ENCODE assay signal across 9 cellular contexts in genomic region chr17:64148017-64148631, GRCh38. TPM values are rescaled to one million over a fixed set of nuclear protein-coding genes. Genes with fewer than 3 reads are reported as not detected.
A peak's percentile ranks its signal among the peaks of the same experiment; 100 is the strongest.
DNase-seq lines count a peak whose midpoint lies in the region; ATAC-seq and TF ChIP-seq lines count a peak whose summit lies in the region.
"Had no signal": no experiment of that assay in that cellular context is flagged by ENCODE, and none has a peak within 500 bp of the region (broad histone marks: within the 10 kb centered on the region; RNA-seq: fewer than 3 reads in every experiment).

No MANE protein-coding gene starts in this region.

- no peaks in the 10 kb centered on the region for H3K9me3 Mint-ChIP-seq in T-helper 2 cell treated with Interferon-gamma antibody and Interleukin-4, amounts not matched to agents 5 μg/mL and 100 μg/mL, for 36 hours

- peaks cover 64% of the 10 kb centered on the region for H3K4me1 ChIP-seq in psoas muscle

- no peaks in the 10 kb centered on the region for H3K27me3 ChIP-seq in dorsolateral prefrontal cortex
- H3K27me3 ChIP-seq in psoas muscle (ENCODE audit: insufficient read depth in 3 of 3, low read length in 2 of 3): no peaks in the 10 kb centered on the region
- H3K27me3 ChIP-seq: BLaER1 had no signal

- WGBS in psoas muscle, 3 donors: 31 to 45% (median 37%) methylated on average over 8 of the region's 8 CpGs

- no peak for ATAC-seq in psoas muscle

- TF ChIP-seq CTCF in dorsolateral prefrontal cortex (IDR thresholded peaks at IDR 0.05 in 54 of 56, conservative IDR thresholded peaks at IDR 0.05 in 2 of 56; ENCODE audit: low read depth in 1 of 56, partially characterized antibody in 56 of 56): no peak
- no peak for TF ChIP-seq CTCF in psoas muscle (IDR thresholded peaks at IDR 0.05)

- H3K27ac ChIP-seq in dorsolateral prefrontal cortex: peak overlapping the region in 44 of 59 donors; percentile 0 to 98 (median 51)
- H3K27ac ChIP-seq in psoas muscle: peak overlapping the region; percentile 95

- H3K4me3 Mint-ChIP-seq in T-helper 2 cell treated with Interferon-gamma antibody and Interleukin-4, amounts not matched to agents 5 μg/mL and 100 μg/mL, for 36 hours: peak overlapping the region; percentile 6

- H3K4me1 Mint-ChIP-seq in T-helper 2 cell treated with Interferon-gamma antibody and Interleukin-4, amounts not matched to agents 5 μg/mL and 100 μg/mL, for 36 hours (ENCODE audit: low read depth): peaks cover 24% of the 10 kb centered on the region

- H3K27me3 Mint-ChIP-seq in T-helper 2 cell treated with Interferon-gamma antibody and Interleukin-4, amounts not matched to agents 5 μg/mL and 100 μg/mL, for 36 hours (ENCODE audit: low read depth): no peaks in the 10 kb centered on the region

- no peaks in the 10 kb centered on the region for H3K9me3 ChIP-seq in psoas muscle
- H3K9me3 ChIP-seq: BLaER1 had no signal

- DNase-seq in T-helper 2 cell treated with Interferon-gamma antibody and Interleukin-4, amounts not matched to agents 5 μg/mL and 100 μg/mL, for 36 hours (ENCODE audit: low spot score): no peak
- DNase-seq in T-helper 2 cell: no peak
- DNase-seq in NCI-H69 (lab: John Stamatoyannopoulos, UW): peak; percentile 33
- DNase-seq in dorsolateral prefrontal cortex: no peak
- DNase-seq in psoas muscle: no peak
- no peak for DNase-seq in NCI-H128 (lab: John Stamatoyannopoulos, UW; ENCODE audit: unreplicated experiment)
- no peak for DNase-seq in amniotic stem cell (lab: John Stamatoyannopoulos, UW)
- DNase-seq in effector CD4-positive, alpha-beta T cell: no peak

- H3K36me3 ChIP-seq in psoas muscle (ENCODE audit: insufficient read depth in 1 of 2, low read depth in 1 of 2): peaks cover 6 to 28% of the 10 kb centered on the region in 2 donors

- H3K27ac Mint-ChIP-seq in T-helper 2 cell treated with Interferon-gamma antibody and Interleukin-4, amounts not matched to agents 5 μg/mL and 100 μg/mL, for 36 hours: peak overlapping the region; percentile 45

- H3K36me3 Mint-ChIP-seq in T-helper 2 cell treated with Interferon-gamma antibody and Interleukin-4, amounts not matched to agents 5 μg/mL and 100 μg/mL, for 36 hours (ENCODE audit: low read depth): peaks cover 35% of the 10 kb centered on the region

- intact Hi-C loops in dorsolateral prefrontal cortex (cut with DNase I): loop anchor here (2.0 to 5.0 kb wide), 2 partner anchors 114 to 135 kb away; partner anchors contain the start of gene TEX2 (in 1 of the 2)
- intact Hi-C loops in psoas muscle (cut with DNase I): loop anchor here (1.0 to 5.0 kb wide), 5 partner anchors 54 to 134 kb away; partner anchors contain the start of gene TEX2 (in 1 of the 2)

- no peak overlapping the region for H3K4me3 ChIP-seq in dorsolateral prefrontal cortex
- H3K4me3 ChIP-seq in psoas muscle: peak overlapping the region; percentile 83

RNA-seq across cellular contexts. Expression of gene ERN1, which starts 18.2 kb away (rescaled TPM):
- total RNA-seq in dorsolateral prefrontal cortex: 10 to 100 TPM in 50 of 120 experiments, 1 to 10 TPM in 70; 5.1 to 20.0 (median 9.3) TPM
- total RNA-seq in psoas muscle: 10 to 100 TPM; 10.6 to 16.6 (median 14.2) TPM
- 1 to 10 TPM; 2.8 to 7.6 (median 5.4) TPM for polyA plus RNA-seq in psoas muscle
